ENCODE assay signal across 8 cellular contexts in genomic region chr1:1040004-1040991, GRCh38. TPM values are rescaled to one million over a fixed set of nuclear protein-coding genes. Genes with fewer than 3 reads are reported as not detected.
DNase-seq lines count a peak whose midpoint lies in the region; ATAC-seq and TF ChIP-seq lines count a peak whose summit lies in the region.

No MANE protein-coding gene starts in this region.

- H3K4me3 Mint-ChIP-seq in activated CD8-positive, alpha-beta memory T cell treated with anti-CD3 and anti-CD28 coated beads, Interleukin-2, amount 10 ng/mL, durations not matched to agents 7 days and 5 days = peak overlapping the region; percentile 68
- H3K4me3 Mint-ChIP-seq in mesothelial cell of epicardium = peak overlapping the region; percentile 49

- TF ChIP-seq CTCF in AG09319 (IDR thresholded peaks at IDR 0.05; ENCODE audit: low read depth, low read length) = peak; percentile 4
- TF ChIP-seq CTCF in mesothelial cell of epicardium (IDR thresholded peaks at IDR 0.05; ENCODE audit: unreplicated experiment) = no peak

- H3K9me3 Mint-ChIP-seq in activated CD8-positive, alpha-beta memory T cell treated with anti-CD3 and anti-CD28 coated beads, Interleukin-2, amount 10 ng/mL, durations not matched to agents 7 days and 5 days (ENCODE audit: low read depth) = no peaks in the 10 kb centered on the region
- no peaks in the 10 kb centered on the region for H3K9me3 Mint-ChIP-seq in mesothelial cell of epicardium

- peak; percentile 92 for ATAC-seq in activated CD8-positive, alpha-beta memory T cell treated with anti-CD3 and anti-CD28 coated beads, Interleukin-2, amount 10 ng/mL, durations not matched to agents 7 days and 5 days
- ATAC-seq in GM21529 (IDR thresholded peaks at IDR 0.05; ENCODE audit: unreplicated experiment) = no peak

- H3K4me3 ChIP-seq in effector memory CD4-positive, alpha-beta T cell (ENCODE audit: insufficient read depth, low read depth, low read length, poor library complexity, severe bottlenecking) = peak overlapping the region; percentile 48

- H3K36me3 Mint-ChIP-seq in activated CD8-positive, alpha-beta memory T cell treated with anti-CD3 and anti-CD28 coated beads, Interleukin-2, amount 10 ng/mL, durations not matched to agents 7 days and 5 days = no peaks in the 10 kb centered on the region
- peaks cover 20% of the 10 kb centered on the region for H3K36me3 Mint-ChIP-seq in mesothelial cell of epicardium

- H3K27me3 ChIP-seq in effector memory CD4-positive, alpha-beta T cell (replicated peaks; ENCODE audit: control insufficient read depth, insufficient read depth, low read length, poor library complexity, severe bottlenecking) = peaks cover 13% of the 10 kb centered on the region

- H3K36me3 ChIP-seq in effector memory CD4-positive, alpha-beta T cell (ENCODE audit: control insufficient read depth, insufficient read depth, low read length) = no peaks in the 10 kb centered on the region

- peaks cover 5% of the 10 kb centered on the region for H3K27me3 Mint-ChIP-seq in activated CD8-positive, alpha-beta memory T cell treated with anti-CD3 and anti-CD28 coated beads, Interleukin-2, amount 10 ng/mL, durations not matched to agents 7 days and 5 days
- peaks cover 23% of the 10 kb centered on the region for H3K27me3 Mint-ChIP-seq in mesothelial cell of epicardium (ENCODE audit: low read depth)

- H3K9me3 ChIP-seq in effector memory CD4-positive, alpha-beta T cell (ENCODE audit: control insufficient read depth, low read length) = no peaks in the 10 kb centered on the region

- peak overlapping the region; percentile 69 for H3K27ac Mint-ChIP-seq in activated CD8-positive, alpha-beta memory T cell treated with anti-CD3 and anti-CD28 coated beads, Interleukin-2, amount 10 ng/mL, durations not matched to agents 7 days and 5 days
- H3K27ac Mint-ChIP-seq in mesothelial cell of epicardium = no peak overlapping the region

- H3K4me1 Mint-ChIP-seq in activated CD8-positive, alpha-beta memory T cell treated with anti-CD3 and anti-CD28 coated beads, Interleukin-2, amount 10 ng/mL, durations not matched to agents 7 days and 5 days = peaks cover 27% of the 10 kb centered on the region
- peaks cover 15% of the 10 kb centered on the region for H3K4me1 Mint-ChIP-seq in mesothelial cell of epicardium

- CTCF ChIA-PET in activated CD8-positive, alpha-beta memory T cell treated with anti-CD3 and anti-CD28 coated beads, Interleukin-2, amount 10 ng/mL, durations not matched to agents 7 days and 5 days (lab: Charles Lee) = interaction anchor here (0.7 to 6.4 kb wide), 11 partner anchors 21 to 252 kb away, joined by 3 to 93 read pairs (median 6); partner anchors contain the start of gene ISG15

- peaks cover 17% of the 10 kb centered on the region for H3K4me1 ChIP-seq in effector memory CD4-positive, alpha-beta T cell (ENCODE audit: control insufficient read depth, insufficient read depth, low read length, poor library complexity, severe bottlenecking)

- H3K27ac ChIP-seq in effector memory CD4-positive, alpha-beta T cell (ENCODE audit: insufficient read depth, low read length, poor library complexity, severe bottlenecking) = no peak overlapping the region

- DNase-seq in AG09319 (ENCODE audit: extremely low read depth, low read depth) (peak; percentile 49), GM19238 (ENCODE audit: insufficient read length, low spot score) (peak; percentile 99), NCI-H2196 (lab: John Stamatoyannopoulos, UW; ENCODE audit: unreplicated experiment) (peak; percentile 81), mesothelial cell of epicardium (ENCODE audit: low spot score in 2 of 2, unreplicated experiment in 2 of 2) (peak; percentile 72 to 76)
- peak; percentile 91 for DNase-seq in activated CD8-positive, alpha-beta memory T cell treated with anti-CD3 and anti-CD28 coated beads, Interleukin-2, amount 10 ng/mL, durations not matched to agents 7 days and 5 days
- DNase-seq in effector memory CD4-positive, alpha-beta T cell = peak; percentile 69 to 80 (median 76)
- DNase-seq in stimulated activated CD8-positive, alpha-beta memory T cell treated with anti-CD3 and anti-CD28 coated beads, Interleukin-2, amount 100 ng/mL, for 48 hours (ENCODE audit: low read depth in 2 of 2) = peak; percentile 66 to 73

RNA-seq across cellular contexts. Expression of gene AGRN, which starts 20.4 kb away (rescaled TPM):
- 10 to 100 TPM; 29.3 to 32.8 TPM for total RNA-seq in activated CD8-positive, alpha-beta memory T cell treated with anti-CD3 and anti-CD28 coated beads, Interleukin-2, amount 10 ng/mL, durations not matched to agents 7 days and 5 days
- total RNA-seq in mesothelial cell of epicardium = 502 to 532 TPM (median 514 TPM) in 3 replicates

RNA-seq across cellular contexts. Expression of gene ISG15, which starts 27.0 kb away (rescaled TPM):
- 100 to 1,000 TPM; 432 to 986 TPM for total RNA-seq in activated CD8-positive, alpha-beta memory T cell treated with anti-CD3 and anti-CD28 coated beads, Interleukin-2, amount 10 ng/mL, durations not matched to agents 7 days and 5 days
- 112 to 139 TPM (median 123 TPM) in 3 replicates for total RNA-seq in mesothelial cell of epicardium

RNA-seq across cellular contexts. Expression of gene RNF223, which starts 33.8 kb away (rescaled TPM):
- total RNA-seq in activated CD8-positive, alpha-beta memory T cell treated with anti-CD3 and anti-CD28 coated beads, Interleukin-2, amount 10 ng/mL, durations not matched to agents 7 days and 5 days = not detected
- total RNA-seq in mesothelial cell of epicardium = 0.27 to 0.57 TPM (median 0.40 TPM) in 3 replicates

RNA-seq across cellular contexts. Expression of gene HES4, which starts 40.4 kb away (rescaled TPM):
- total RNA-seq in activated CD8-positive, alpha-beta memory T cell treated with anti-CD3 and anti-CD28 coated beads, Interleukin-2, amount 10 ng/mL, durations not matched to agents 7 days and 5 days = 1 to 10 TPM in 1 of 2 experiments, under 1 TPM in 1; 0.61 to 1.6 TPM
- 87.7 to 92.1 TPM (median 92.0 TPM) in 3 replicates for total RNA-seq in mesothelial cell of epicardium

RNA-seq across cellular contexts. Expression of gene PERM1, which starts 58.4 kb away (rescaled TPM):
- total RNA-seq in activated CD8-positive, alpha-beta memory T cell treated with anti-CD3 and anti-CD28 coated beads, Interleukin-2, amount 10 ng/mL, durations not matched to agents 7 days and 5 days = not detected
- 1.6 to 2.8 TPM (median 2.7 TPM) in 3 replicates for total RNA-seq in mesothelial cell of epicardium

Comparison
In these comparisons a context has a peak if more than half of its experiments do, and no peak if none do; other contexts are left out.
1. DNase-seq: peak in every context shown above with its lines; median percentile 99 in GM19238; 91 in activated CD8-positive, alpha-beta memory T cell treated with anti-CD3 and anti-CD28 coated beads, Interleukin-2, amount 10 ng/mL, durations not matched to agents 7 days and 5 days; 81 in NCI-H2196; 76 in effector memory CD4-positive, alpha-beta T cell; 74 in mesothelial cell of epicardium; 70 in stimulated activated CD8-positive, alpha-beta memory T cell treated with anti-CD3 and anti-CD28 coated beads, Interleukin-2, amount 100 ng/mL, for 48 hours; 49 in AG09319.
2. RNA of gene AGRN, which starts 20.4 kb away (total RNA-seq): 502 to 532 TPM in mesothelial cell of epicardium; 29.3 to 32.8 TPM in activated CD8-positive, alpha-beta memory T cell treated with anti-CD3 and anti-CD28 coated beads, Interleukin-2, amount 10 ng/mL, durations not matched to agents 7 days and 5 days; every median in the first group is over 10 times any median in the second.